In genomic region chr13:29936051-29936813, GRCh38 we compare ENCODE assay signal across 11 cellular contexts.
DNase-seq lines count a peak whose midpoint lies in the region; ATAC-seq and TF ChIP-seq lines count a peak whose summit lies in the region.
"Had no signal": no experiment of that assay in that cellular context is flagged by ENCODE, and none has a peak within 500 bp of the region (broad histone marks: within the 10 kb centered on the region; RNA-seq: fewer than 3 reads in every experiment).

No MANE protein-coding gene starts in this region.

- H3K27me3 Mint-ChIP-seq in CD4-positive, alpha-beta T cell, result no peaks in the 10 kb centered on the region
- no peaks in the 10 kb centered on the region for H3K27me3 Mint-ChIP-seq in T-cell
- peaks cover 0 to 4% (median 3%) of the 10 kb centered on the region in 3 donors for H3K27me3 Mint-ChIP-seq in immature natural killer cell (ENCODE audit: low read depth in 3 of 3)

- no peak overlapping the region for H3K4me3 ChIP-seq in lower leg skin (ENCODE audit: low read depth, poor library complexity, severe bottlenecking)
- H3K4me3 ChIP-seq in neuronal stem cell (ENCODE audit: low read length in 2 of 2), result no peak overlapping the region
- H3K4me3 ChIP-seq: breast epithelium, sigmoid colon had no signal

- H3K9me3 ChIP-seq in CD4-positive, alpha-beta T cell (ENCODE audit: control insufficient read depth, low read length), result no peaks in the 10 kb centered on the region
- no peaks in the 10 kb centered on the region for H3K9me3 ChIP-seq in neuronal stem cell (replicated peaks in 1 of 2; ENCODE audit: control insufficient read depth in 2 of 2, insufficient read depth in 1 of 2, low read depth in 1 of 2, low read length in 2 of 2)
- H3K9me3 ChIP-seq: breast epithelium, sigmoid colon had no signal

- no peak overlapping the region for H4K8ac ChIP-seq in neuronal stem cell (ENCODE audit: low read depth, low read length)

- intact Hi-C loops in CD4-positive, alpha-beta T cell (cut with DNase I, micrococcal nuclease), result loop anchor here (2.0 to 10.0 kb wide), 6 partner anchors 46 to 177 kb away; no protein-coding TSS in a partner anchor
- intact Hi-C loops in lower leg skin (cut with DNase I; ENCODE audit: low total_unique reads), result no loop called here

- POLR2A ChIA-PET in CD4-positive, alpha-beta T cell (lab: Charles Lee), result interaction anchor here (0.6 to 9.2 kb wide), 36 partner anchors 9 to 680 kb away, joined by 3 to 184 read pairs (median 5); partner anchors contain the start of genes KATNAL1, UBL3 and USPL1
- POLR2A ChIA-PET in T-cell (lab: Charles Lee), result interaction anchor here (0.5 to 2.1 kb wide), 10 partner anchors 18 to 177 kb away, joined by 3 to 9 read pairs (median 4); partner anchors contain the start of gene UBL3 (in 2 of the 2)

- peaks cover 73% of the 10 kb centered on the region for H3K4me1 Mint-ChIP-seq in CD4-positive, alpha-beta T cell (ENCODE audit: low read depth)
- H3K4me1 Mint-ChIP-seq in T-cell (peaks cover 46 to 64% (median 64%) of the 10 kb centered on the region in 3 donors), immature natural killer cell (peaks cover 21 to 30% of the 10 kb centered on the region in 2 donors)

- peak; percentile 4 for ATAC-seq in CD4-positive, alpha-beta T cell (ENCODE audit: poor library complexity)
- ATAC-seq in GM21381 (IDR thresholded peaks at IDR 0.05; ENCODE audit: unreplicated experiment) (peak; percentile 24), T-cell (replicated peaks in 1 of 4) (peak; percentile 31 to 41 (median 36)), HG03139 (IDR thresholded peaks at IDR 0.05; ENCODE audit: unreplicated experiment) (no peak), HG03378 (IDR thresholded peaks at IDR 0.05; ENCODE audit: unreplicated experiment) (no peak)

- no peak overlapping the region for H3K23ac ChIP-seq in neuronal stem cell (ENCODE audit: low read depth, low read length, poor library complexity)

- no peak overlapping the region for H3K4ac ChIP-seq in neuronal stem cell (ENCODE audit: low read length)

- H2BK15ac ChIP-seq in neuronal stem cell (ENCODE audit: low read length), result no peak overlapping the region

- no peak overlapping the region for H2BK120ac ChIP-seq in neuronal stem cell (ENCODE audit: low read depth, low read length)

- no peaks in the 10 kb centered on the region for H3K79me1 ChIP-seq in neuronal stem cell (ENCODE audit: low read depth, low read length)

- H2BK5ac ChIP-seq in neuronal stem cell (ENCODE audit: low read length), result no peak overlapping the region

- no peak overlapping the region for H3K18ac ChIP-seq in neuronal stem cell (ENCODE audit: low read length)

- DNase-seq in CD4-positive, alpha-beta T cell, result peak in 3 of 10 experiments; percentile 6 to 28 (median 11)
- peak in 9 of 34 experiments; percentile 1 to 37 (median 15) for DNase-seq in T-cell
- no peak for DNase-seq in immature natural killer cell
- no peak for DNase-seq in lower leg skin (ENCODE audit: low spot score in 2 of 2)
- no peak for DNase-seq in neuronal stem cell (ENCODE audit: low spot score)
- DNase-seq: NCI-H1436 treated with DMSO at 0.1 percent for 48 hours, sigmoid colon had no signal

- WGBS in lower leg skin, 2 donors, result 44 to 45% methylated on average over 13 of the region's 13 CpGs
- WGBS in neuronal stem cell (ENCODE audit: extremely low coverage in 2 of 2, insufficient read length in 2 of 2, insufficient replicate concordance in 1 of 2), 2 donors, result no CpG with 5 or more reads among the region's 13 CpGs

- no peak overlapping the region for H3K9ac ChIP-seq in neuronal stem cell (ENCODE audit: low read depth, low read length, poor library complexity)

- no peak for TF ChIP-seq POLR2A in lower leg skin (IDR thresholded peaks at IDR 0.05)

- peak overlapping the region; percentile 73 for H3K27ac ChIP-seq in CD4-positive, alpha-beta T cell (ENCODE audit: low read depth, low read length)
- H3K27ac ChIP-seq in neuronal stem cell (replicated peaks; ENCODE audit: low read length), result no peak overlapping the region
- H3K27ac ChIP-seq: breast epithelium, sigmoid colon had no signal

- H3K9me3 Mint-ChIP-seq in CD4-positive, alpha-beta T cell, result no peaks in the 10 kb centered on the region
- H3K9me3 Mint-ChIP-seq in T-cell (no peaks in the 10 kb centered on the region), immature natural killer cell (no peaks in the 10 kb centered on the region)

- H3K14ac ChIP-seq in neuronal stem cell (ENCODE audit: low read length), result no peak overlapping the region

- peak overlapping the region; percentile 90 for H3K4me3 Mint-ChIP-seq in CD4-positive, alpha-beta T cell
- H3K4me3 Mint-ChIP-seq in T-cell (peak overlapping the region; percentile 87 to 90 (median 87)), immature natural killer cell (peak overlapping the region; percentile 63 to 80 (median 67))

- CTCF ChIA-PET in CD4-positive, alpha-beta T cell (lab: Charles Lee), result interaction anchor here (0.6 to 3.4 kb wide), 7 partner anchors 12 to 450 kb away, joined by 4 to 19 read pairs (median 5); partner anchors contain the start of gene UBL3
- CTCF ChIA-PET in T-cell (lab: Charles Lee), result interaction anchor here (0.5 to 4.1 kb wide), 28 partner anchors 11 to 458 kb away, joined by 3 to 33 read pairs (median 6); partner anchors contain the start of genes KATNAL1 (in 1 of the 2) and UBL3 (in 1 of the 2)

- peak overlapping the region; percentile 93 for H3K27ac Mint-ChIP-seq in CD4-positive, alpha-beta T cell
- H3K27ac Mint-ChIP-seq in T-cell (peak overlapping the region; percentile 92 to 93), immature natural killer cell (peak overlapping the region in 5 of 6 donors; percentile 7 to 77 (median 41))

- no peak overlapping the region for H2AK5ac ChIP-seq in neuronal stem cell (ENCODE audit: low read depth, low read length)

- peaks cover 0 to 10% of the 10 kb centered on the region in 2 donors for H3K4me1 ChIP-seq in neuronal stem cell (ENCODE audit: control insufficient read depth in 2 of 2, insufficient read depth in 1 of 2, low read depth in 1 of 2, low read length in 2 of 2)
- H3K4me1 ChIP-seq: breast epithelium, sigmoid colon had no signal

- no peak overlapping the region for H3K4me2 ChIP-seq in neuronal stem cell (ENCODE audit: insufficient read depth, low read length, poor library complexity, severe bottlenecking)

- no peaks in the 10 kb centered on the region for H3K36me3 ChIP-seq in neuronal stem cell (replicated peaks in 1 of 2; ENCODE audit: control insufficient read depth in 2 of 2, insufficient read depth in 2 of 2, low read length in 2 of 2)
- H3K36me3 ChIP-seq: breast epithelium, sigmoid colon had no signal

- no peak overlapping the region for H2AFZ ChIP-seq in neuronal stem cell (ENCODE audit: low read length)

- no peaks in the 10 kb centered on the region for H3K36me3 Mint-ChIP-seq in CD4-positive, alpha-beta T cell (ENCODE audit: low read depth)
- peaks cover 8% of the 10 kb centered on the region for H3K36me3 Mint-ChIP-seq in T-cell
- H3K36me3 Mint-ChIP-seq in immature natural killer cell, result no peaks in the 10 kb centered on the region

- no peak for TF ChIP-seq CTCF in CD4-positive, alpha-beta T cell (IDR thresholded peaks at IDR 0.05)
- TF ChIP-seq CTCF in lower leg skin (IDR thresholded peaks at IDR 0.05), result no peak

- no peak overlapping the region for H4K91ac ChIP-seq in neuronal stem cell (ENCODE audit: low read depth, low read length, poor library complexity)

- no peak overlapping the region for H2BK12ac ChIP-seq in neuronal stem cell (ENCODE audit: low read length)

- no peaks in the 10 kb centered on the region for H3K27me3 ChIP-seq in CD4-positive, alpha-beta T cell (ENCODE audit: control insufficient read depth, insufficient read depth, low read length)
- H3K27me3 ChIP-seq in neuronal stem cell (ENCODE audit: control insufficient read depth in 3 of 3, insufficient read depth in 3 of 3, low read depth in 1 of 3, low read length in 3 of 3), result peaks cover 0 to 20% (median 0%) of the 10 kb centered on the region in 3 experiments
- H3K27me3 ChIP-seq: breast epithelium, sigmoid colon had no signal

Comparison
In these comparisons a context has a peak if more than half of its experiments do, and no peak if none do; other contexts are left out.
1. ATAC-seq: peak in CD4-positive, alpha-beta T cell (single experiment), GM21381 (single experiment) and T-cell (4 of 4); none in HG03139 (single experiment) and HG03378 (single experiment).
2. H3K27ac Mint-ChIP-seq: peak in every context shown above with its lines; median percentile 93 in CD4-positive, alpha-beta T cell; 92 in T-cell; 41 in immature natural killer cell.
3. Peak in every context shown above with its lines, with median percentiles within 50 percentile points of each other: H3K4me3 Mint-ChIP-seq.